Comparison of ENCODE assay signal across 9 cellular contexts in the genomic region with DNA sequence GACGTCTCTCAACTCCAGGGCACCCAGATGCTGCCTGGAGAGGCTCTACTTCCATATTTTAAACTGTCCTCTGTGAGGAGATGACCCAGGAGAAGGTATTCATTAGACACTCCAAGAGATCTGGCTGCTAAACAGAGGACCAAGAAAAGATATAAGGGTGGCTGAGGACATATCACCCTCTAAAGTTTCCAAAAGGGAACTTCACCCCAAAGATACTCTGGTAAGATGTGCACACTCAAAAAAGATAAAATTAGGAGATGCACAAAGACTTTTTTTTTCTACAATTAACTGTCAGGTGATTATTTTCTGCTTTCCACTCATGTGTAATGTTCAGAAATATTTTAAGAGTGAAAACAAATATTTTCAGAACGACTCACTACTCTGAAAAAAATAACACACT. TPM values are rescaled to one million over a fixed set of nuclear protein-coding genes. Genes with fewer than 3 reads are reported as not detected.
DNase-seq lines count a peak whose midpoint lies in the region; ATAC-seq and TF ChIP-seq lines count a peak whose summit lies in the region.
"Had no signal": no experiment of that assay in that cellular context is flagged by ENCODE, and none has a peak within 500 bp of the region (broad histone marks: within the 10 kb centered on the region; RNA-seq: fewer than 3 reads in every experiment).

No MANE protein-coding gene starts in this region.

- H2BK5ac ChIP-seq in IMR-90 (ENCODE audit: low read depth, low read length, poor library complexity, severe bottlenecking) = no peak overlapping the region

- no peak overlapping the region for H3K56ac ChIP-seq in IMR-90 (ENCODE audit: extremely low read depth, insufficient read depth, low read length)

- BruUV-seq in IMR-90 (replicated peaks; lab: Mats Ljungman, UMichigan) = no TSS peak

- no peak overlapping the region for H2AK9ac ChIP-seq in IMR-90 (replicated peaks; ENCODE audit: low read depth, low read length, poor library complexity)

- intact Hi-C loops in IMR-90 (cut with micrococcal nuclease) = loop anchor here (2.0 kb wide), 1 partner anchor 144 kb away; no protein-coding TSS in a partner anchor

- peaks cover 0 to 13% (median 5%) of the 10 kb centered on the region in 7 donors for H3K9me3 Mint-ChIP-seq in CD4-positive, CD25-positive, alpha-beta regulatory T cell
- H3K9me3 Mint-ChIP-seq in mesothelial cell of epicardium = peaks cover 33% of the 10 kb centered on the region

- no peak overlapping the region for H3K27ac ChIP-seq in CD4-positive, CD25-positive, alpha-beta regulatory T cell (ENCODE audit: insufficient read depth, low read length, poor library complexity, severe bottlenecking)
- H3K27ac ChIP-seq in IMR-90 (ENCODE audit: insufficient read depth, low read length) = no peak overlapping the region
- H3K27ac ChIP-seq: epithelial cell of prostate had no signal

- peak overlapping the region; percentile 89 for H3K4me3 ChIP-seq in CD4-positive, CD25-positive, alpha-beta regulatory T cell (ENCODE audit: low read depth, low read length)
- H3K4me3 ChIP-seq in IMR-90 (ENCODE audit: insufficient read depth, low read depth, low read length) = no peak overlapping the region
- peak overlapping the region; percentile 98 for H3K4me3 ChIP-seq in adipocyte (ENCODE audit: low read length)

- H3K4me1 Mint-ChIP-seq in CD4-positive, CD25-positive, alpha-beta regulatory T cell = peaks cover 11 to 39% (median 26%) of the 10 kb centered on the region in 4 donors
- H3K4me1 Mint-ChIP-seq in mesothelial cell of epicardium = peaks cover 15% of the 10 kb centered on the region

- no peak overlapping the region for H2BK20ac ChIP-seq in IMR-90 (ENCODE audit: low read depth, low read length)

- H3K18ac ChIP-seq in IMR-90 (ENCODE audit: low read depth, low read length) = no peak overlapping the region

- peaks cover 0 to 4% of the 10 kb centered on the region in 2 experiments for H3K9me3 ChIP-seq in CD4-positive, CD25-positive, alpha-beta regulatory T cell (ENCODE audit: control insufficient read depth in 2 of 2, low read length in 2 of 2)
- H3K9me3 ChIP-seq in IMR-90 (ENCODE audit: control insufficient read depth, insufficient read depth, low read length) = no peaks in the 10 kb centered on the region
- no peaks in the 10 kb centered on the region for H3K9me3 ChIP-seq in adipocyte (ENCODE audit: control insufficient read depth, low read length)

- ATAC-seq in CD4-positive, CD25-positive, alpha-beta regulatory T cell (ENCODE audit: low read depth in 2 of 2) = no peak
- ATAC-seq in IMR-90 (ENCODE audit: low read depth) = no peak
- no peak for ATAC-seq in HG03095 (IDR thresholded peaks at IDR 0.05; ENCODE audit: unreplicated experiment)

- H2AFZ ChIP-seq in IMR-90 (replicated peaks; ENCODE audit: low read length, poor library complexity) = no peak overlapping the region

- peak overlapping the region; percentile 99 for H3K4me2 ChIP-seq in IMR-90 (ENCODE audit: low read depth, low read length)

- no peak overlapping the region for H3K4ac ChIP-seq in IMR-90 (ENCODE audit: low read depth, low read length)

- no peak overlapping the region for H4K8ac ChIP-seq in IMR-90 (ENCODE audit: low read depth in 2 of 2, low read length in 2 of 2)

- no peak for TF ChIP-seq RAD21 in IMR-90 (IDR thresholded peaks at IDR 0.05; ENCODE audit: low read length)

- H2AK5ac ChIP-seq in IMR-90 (ENCODE audit: low read depth, low read length) = no peak overlapping the region

- no peak overlapping the region for H3K14ac ChIP-seq in IMR-90 (replicated peaks; ENCODE audit: low read depth, low read length)

- H3K9ac ChIP-seq in IMR-90 (ENCODE audit: low read depth, low read length) = no peak overlapping the region
- peak overlapping the region; percentile 93 for H3K9ac ChIP-seq in adipocyte (ENCODE audit: low read length)

- H2BK15ac ChIP-seq in IMR-90 (ENCODE audit: low read depth, low read length) = no peak overlapping the region

- H3K79me1 ChIP-seq in IMR-90 (ENCODE audit: low read depth in 1 of 2, low read length in 2 of 2) = peaks cover 26 to 30% of the 10 kb centered on the region in 2 experiments; a peak in 3 of 4 replicates

- no peaks in the 10 kb centered on the region for H4K20me1 ChIP-seq in IMR-90 (ENCODE audit: insufficient read depth, low read length)

- dilution Hi-C loops in IMR-90 (cut with HindIII; ENCODE audit: low sequenced_read_pairs, unreplicated experiment) = no loop called here

- H3K36me3 ChIP-seq in CD4-positive, CD25-positive, alpha-beta regulatory T cell (ENCODE audit: control insufficient read depth, insufficient read depth, low read length) = no peaks in the 10 kb centered on the region
- H3K36me3 ChIP-seq in IMR-90 (ENCODE audit: control insufficient read depth, insufficient read depth, low read length) (no peaks in the 10 kb centered on the region; the same call in 1 of the 2 replicates), adipocyte (ENCODE audit: control insufficient read depth, insufficient read depth, low read length, severe bottlenecking) (no peaks in the 10 kb centered on the region)

- DNase-seq in CD4-positive, CD25-positive, alpha-beta regulatory T cell = no peak
- DNase-seq in IMR-90 (peak; percentile 22), adipocyte (ENCODE audit: low read depth) (peak; percentile 23), mesothelial cell of epicardium (ENCODE audit: low spot score in 2 of 2, unreplicated experiment in 2 of 2) (no peak), H4 (ENCODE audit: low spot score) (no peak), NCI-H2081 (lab: John Stamatoyannopoulos, UW) (no peak)
- DNase-seq in stimulated activated CD4-positive, alpha-beta T cell treated with anti-CD3 and anti-CD28 coated beads, Interleukin-12 subunit alpha, Interleukin-12 subunit beta, amount 100 ng/mL, for 4 hours = no peak

- no peaks in the 10 kb centered on the region for H3K27me3 ChIP-seq in CD4-positive, CD25-positive, alpha-beta regulatory T cell (ENCODE audit: control insufficient read depth, insufficient read depth, low read length)
- H3K27me3 ChIP-seq in IMR-90 (ENCODE audit: control insufficient read depth, insufficient read depth, low read length) (no peaks in the 10 kb centered on the region), adipocyte (replicated peaks; ENCODE audit: control insufficient read depth, insufficient read depth, low read length) (no peaks in the 10 kb centered on the region)

- TF ChIP-seq POLR2A in IMR-90 (IDR thresholded peaks at IDR 0.05; ENCODE audit: low read depth, low read length) = no peak

- peak overlapping the region in 2 of 3 donors; percentile 89 for H3K27ac Mint-ChIP-seq in CD4-positive, CD25-positive, alpha-beta regulatory T cell
- H3K27ac Mint-ChIP-seq in mesothelial cell of epicardium = peak overlapping the region; percentile 83

- TF ChIP-seq CTCF in IMR-90 (conservative IDR thresholded peaks at IDR 0.05; ENCODE audit: low read depth, low read length) (no peak), mesothelial cell of epicardium (IDR thresholded peaks at IDR 0.05; ENCODE audit: unreplicated experiment) (no peak)

- CTCF ChIA-PET in IMR-90 (lab: Yijun Ruan, JAX) = no interaction called here

- H3K4me3 Mint-ChIP-seq in CD4-positive, CD25-positive, alpha-beta regulatory T cell = peak overlapping the region; percentile 90 to 93 (median 92)
- peak overlapping the region; percentile 94 for H3K4me3 Mint-ChIP-seq in mesothelial cell of epicardium

- in situ Hi-C loops in IMR-90 (cut with MboI; ENCODE audit: low sequenced_read_pairs) = no loop called here

- H3K23ac ChIP-seq in IMR-90 (ENCODE audit: low read depth, low read length) = no peak overlapping the region

- no peak overlapping the region for H4K91ac ChIP-seq in IMR-90 (ENCODE audit: insufficient read depth, low read depth, low read length)

- H3K9me1 ChIP-seq in IMR-90 (ENCODE audit: insufficient read depth, low read length) = no peaks in the 10 kb centered on the region

- no peak overlapping the region for H4K5ac ChIP-seq in IMR-90 (ENCODE audit: low read depth, low read length)

- peaks cover 7% of the 10 kb centered on the region for H3K27me3 Mint-ChIP-seq in CD4-positive, CD25-positive, alpha-beta regulatory T cell
- H3K27me3 Mint-ChIP-seq in mesothelial cell of epicardium (ENCODE audit: low read depth) = no peaks in the 10 kb centered on the region

- no CpG with 5 or more reads among the region's 2 CpGs for WGBS in IMR-90 (ENCODE audit: extremely low coverage in 2 of 2, insufficient read length in 1 of 2), 2 experiments

- POLR2A ChIA-PET in IMR-90 (lab: Charles Lee; ENCODE audit: unreplicated experiment) = no interaction called here

- H3K4me1 ChIP-seq in CD4-positive, CD25-positive, alpha-beta regulatory T cell (ENCODE audit: control insufficient read depth, insufficient read depth, low read length, poor library complexity, severe bottlenecking) = peaks cover 24% of the 10 kb centered on the region
- peaks cover 4% of the 10 kb centered on the region; the same call in 1 of the 2 replicates for H3K4me1 ChIP-seq in IMR-90 (ENCODE audit: control insufficient read depth, insufficient read depth, low read length)
- H3K4me1 ChIP-seq in adipocyte (ENCODE audit: control insufficient read depth, insufficient read depth, low read length) = peaks cover 16% of the 10 kb centered on the region

- peaks cover 12% of the 10 kb centered on the region for H3K36me3 Mint-ChIP-seq in CD4-positive, CD25-positive, alpha-beta regulatory T cell
- H3K36me3 Mint-ChIP-seq in mesothelial cell of epicardium = peaks cover 32% of the 10 kb centered on the region

- no peak overlapping the region for H2BK120ac ChIP-seq in IMR-90 (ENCODE audit: low read depth, low read length)

TF ChIP-seq in IMR-90, 13 proteins besides CTCF, POLR2A, EP300 and RAD21 (continues in another document):
- TF ChIP-seq SMC3 (IDR thresholded peaks at IDR 0.05; ENCODE audit: low read depth, low read length) = no peak

RNA-seq across cellular contexts. Expression of a gene that starts 1.4 kb away (rescaled TPM):
- 0.37 TPM for total RNA-seq in CD4-positive, CD25-positive, alpha-beta regulatory T cell
- 1 to 10 TPM in 1 of 4 donors, under 1 TPM in 3; 0.54 to 1.4 (median 0.80) TPM for polyA plus RNA-seq in CD4-positive, CD25-positive, alpha-beta regulatory T cell
- total RNA-seq in IMR-90 (2012; rRNA removed) (4.5 and 5.6 TPM in 2 replicates), mesothelial cell of epicardium (6.9 to 7.8 TPM (median 7.4 TPM) in 3 replicates)
- polyA plus RNA-seq in IMR-90 (2012; rRNA removed) = 1.2 and 1.8 TPM in 2 replicates
- 0.19 and 0.33 TPM in 2 replicates for polyA plus RNA-seq in IMR-90 (2012; cell fraction: cytosol; rRNA removed)
- polyA plus RNA-seq in IMR-90 (2012; cell fraction: nucleus; rRNA removed; ENCODE audit: low replicate concordance) = 0.10 and 1.0 TPM in 2 replicates
- total RNA-seq in H4 (2014; rRNA removed; shearing (Covaris generic)) = 7.0 and 10.8 TPM in 2 replicates

RNA-seq across cellular contexts. Expression of a gene that starts 26.9 kb away (rescaled TPM):
- total RNA-seq in CD4-positive, CD25-positive, alpha-beta regulatory T cell = 15.7 TPM
- polyA plus RNA-seq in CD4-positive, CD25-positive, alpha-beta regulatory T cell = 10 to 100 TPM; 10.1 to 24.9 (median 14.8) TPM
- total RNA-seq in IMR-90 (2012; rRNA removed) (10.8 and 14.2 TPM in 2 replicates), mesothelial cell of epicardium (17.0 to 17.7 TPM (median 17.4 TPM) in 3 replicates)
- polyA plus RNA-seq in IMR-90 (2012; rRNA removed) = 3.4 and 3.8 TPM in 2 replicates
- 1.3 and 1.4 TPM in 2 replicates for polyA plus RNA-seq in IMR-90 (2012; cell fraction: cytosol; rRNA removed)
- polyA plus RNA-seq in IMR-90 (2012; cell fraction: nucleus; rRNA removed; ENCODE audit: low replicate concordance) = 2.1 and 2.2 TPM in 2 replicates
- 11.3 and 11.8 TPM in 2 replicates for total RNA-seq in H4 (2014; rRNA removed; shearing (Covaris generic))

Comparison
In these comparisons a context has a peak if more than half of its experiments do, and no peak if none do; other contexts are left out.
1. DNase-seq: peak in IMR-90 (single experiment) and adipocyte (single experiment); none in CD4-positive, CD25-positive, alpha-beta regulatory T cell (0 of 3), mesothelial cell of epicardium (0 of 2), H4 (single experiment), stimulated activated CD4-positive, alpha-beta T cell treated with anti-CD3 and anti-CD28 coated beads, Interleukin-12 subunit alpha, Interleukin-12 subunit beta, amount 100 ng/mL, for 4 hours (single experiment) and NCI-H2081 (0 of 2).